ENCODE assay signal across 20 cellular contexts in genomic region chr15:81069356-81069755, GRCh38.
A peak's percentile ranks its signal among the peaks of the same experiment; 100 is the strongest.
DNase-seq lines count a peak whose midpoint lies in the region; ATAC-seq and TF ChIP-seq lines count a peak whose summit lies in the region.
"Had no signal": no experiment of that assay in that cellular context is flagged by ENCODE, and none has a peak within 500 bp of the region (broad histone marks: within the 10 kb centered on the region; RNA-seq: fewer than 3 reads in every experiment).

No MANE protein-coding gene starts in this region.

- in situ Hi-C loops in KBM-7 (cut with MboI; ENCODE audit: low pct_unique_long_range_greater_than_20kb, low sequenced_read_pairs): no loop called here

- TF ChIP-seq CTCF in chondrocyte (IDR thresholded peaks at IDR 0.05) (no peak), retinal pigment epithelial cell (conservative IDR thresholded peaks at IDR 0.05; ENCODE audit: low read depth, low read length) (no peak), stomach (IDR thresholded peaks at IDR 0.05) (no peak)

- DNase-seq in KBM-7: peak; percentile 14
- DNase-seq in NCI-H82 (lab: John Stamatoyannopoulos, UW): peak; percentile 96
- no peak for DNase-seq in chondrocyte (ENCODE audit: low spot score)
- peak; percentile 6 for DNase-seq in retinal pigment epithelial cell (ENCODE audit: low read depth)
- DNase-seq in activated CD8-positive, alpha-beta memory T cell treated with anti-CD3 and anti-CD28 coated beads, Interleukin-2, amount 10 ng/mL, durations not matched to agents 7 days and 5 days: no peak
- no peak for DNase-seq in stomach
- no peak for DNase-seq in GF-D8 (lab: John Stamatoyannopoulos, UW)
- DNase-seq: BE2C, COR-L47, DMS 273 treated with DMSO at 0.1 percent for 48 hours, DND-41, H7, HFFc6, MV-4-11, NCI-H1105 treated with DMSO at 0.1 percent for 48 hours, NCI-H2029 treated with DMSO at 0.1 percent for 48 hours, NCI-H226, NCI-H510A treated with DMSO at 0.1 percent for 48 hours had no signal

- ATAC-seq in activated CD8-positive, alpha-beta memory T cell treated with anti-CD3 and anti-CD28 coated beads, Interleukin-2, amount 10 ng/mL, durations not matched to agents 7 days and 5 days: no peak
- ATAC-seq: HepG2 had no signal

- H3K36me3 ChIP-seq in stomach: no peaks in the 10 kb centered on the region
- H3K36me3 ChIP-seq: BE2C had no signal

- no peaks in the 10 kb centered on the region for H3K4me1 ChIP-seq in stomach
- H3K4me1 ChIP-seq: BE2C had no signal

- no peak overlapping the region for H3K27ac ChIP-seq in stomach
- H3K27ac ChIP-seq: HL-60 had no signal

- H3K4me3 ChIP-seq in retinal pigment epithelial cell (ENCODE audit: low read length) (no peak overlapping the region), stomach (no peak overlapping the region)

- TF ChIP-seq EP300 in stomach (IDR thresholded peaks at IDR 0.05): no peak

- no peak overlapping the region for H3K4me3 Mint-ChIP-seq in chondrocyte (ENCODE audit: unreplicated experiment)
- H3K4me3 Mint-ChIP-seq in activated CD8-positive, alpha-beta memory T cell treated with anti-CD3 and anti-CD28 coated beads, Interleukin-2, amount 10 ng/mL, durations not matched to agents 7 days and 5 days: no peak overlapping the region
- H3K4me3 Mint-ChIP-seq: HFFc6 had no signal

- CTCF ChIA-PET in activated CD8-positive, alpha-beta memory T cell treated with anti-CD3 and anti-CD28 coated beads, Interleukin-2, amount 10 ng/mL, durations not matched to agents 7 days and 5 days (lab: Charles Lee): no interaction called here

- TF ChIP-seq POLR2A in stomach (IDR thresholded peaks at IDR 0.05): no peak

- no peaks in the 10 kb centered on the region for H3K9me3 ChIP-seq in stomach
- H3K9me3 ChIP-seq: BE2C had no signal

- H3K9me3 Mint-ChIP-seq in chondrocyte (ENCODE audit: low read depth): peaks cover 6% of the 10 kb centered on the region
- H3K9me3 Mint-ChIP-seq in activated CD8-positive, alpha-beta memory T cell treated with anti-CD3 and anti-CD28 coated beads, Interleukin-2, amount 10 ng/mL, durations not matched to agents 7 days and 5 days (ENCODE audit: low read depth): no peaks in the 10 kb centered on the region
- H3K9me3 Mint-ChIP-seq: HFFc6 had no signal

- intact Hi-C loops in stomach (cut with DNase I; ENCODE audit: low total_unique reads): no loop called here

- no peaks in the 10 kb centered on the region for H3K27me3 ChIP-seq in stomach
- H3K27me3 ChIP-seq: BE2C had no signal

- 70 to 82% (median 75%) methylated on average over 5 of the region's 5 CpGs for WGBS in stomach, 5 donors

- H3K27ac Mint-ChIP-seq in chondrocyte (ENCODE audit: unreplicated experiment): peak overlapping the region; percentile 51
- no peak overlapping the region for H3K27ac Mint-ChIP-seq in activated CD8-positive, alpha-beta memory T cell treated with anti-CD3 and anti-CD28 coated beads, Interleukin-2, amount 10 ng/mL, durations not matched to agents 7 days and 5 days
- H3K27ac Mint-ChIP-seq: HFFc6 had no signal

- H3K4me1 Mint-ChIP-seq in chondrocyte (ENCODE audit: low read depth): peaks cover 46% of the 10 kb centered on the region
- H3K4me1 Mint-ChIP-seq in activated CD8-positive, alpha-beta memory T cell treated with anti-CD3 and anti-CD28 coated beads, Interleukin-2, amount 10 ng/mL, durations not matched to agents 7 days and 5 days: peaks cover 7% of the 10 kb centered on the region

- H3K36me3 Mint-ChIP-seq in chondrocyte (ENCODE audit: low read depth): no peaks in the 10 kb centered on the region
- H3K36me3 Mint-ChIP-seq in activated CD8-positive, alpha-beta memory T cell treated with anti-CD3 and anti-CD28 coated beads, Interleukin-2, amount 10 ng/mL, durations not matched to agents 7 days and 5 days: peaks cover 2% of the 10 kb centered on the region

- no peaks in the 10 kb centered on the region for H3K27me3 Mint-ChIP-seq in chondrocyte (ENCODE audit: low read depth)
- peaks cover 3% of the 10 kb centered on the region for H3K27me3 Mint-ChIP-seq in activated CD8-positive, alpha-beta memory T cell treated with anti-CD3 and anti-CD28 coated beads, Interleukin-2, amount 10 ng/mL, durations not matched to agents 7 days and 5 days

Comparison
In these comparisons a context has a peak if more than half of its experiments do, and no peak if none do; other contexts are left out.
1. DNase-seq: peak in KBM-7 (single experiment), NCI-H82 (single experiment) and retinal pigment epithelial cell (single experiment); none in chondrocyte (single experiment), activated CD8-positive, alpha-beta memory T cell treated with anti-CD3 and anti-CD28 coated beads, Interleukin-2, amount 10 ng/mL, durations not matched to agents 7 days and 5 days (single experiment), stomach (single experiment) and GF-D8 (single experiment).